ENCODE assay signal across 8 cellular contexts in genomic region chr4:74228691-74229640, GRCh38.
DNase-seq lines count a peak whose midpoint lies in the region; ATAC-seq and TF ChIP-seq lines count a peak whose summit lies in the region.

No MANE protein-coding gene starts in this region.

- H3K36me3 ChIP-seq in SJSA1 (no peaks in the 10 kb centered on the region), heart left ventricle (peaks cover 0 to 6% (median 0%) of the 10 kb centered on the region in 9 donors), sigmoid colon (no peaks in the 10 kb centered on the region)

- ATAC-seq in GM21360 (IDR thresholded peaks at IDR 0.05; ENCODE audit: unreplicated experiment) (peak; percentile 86), heart left ventricle (peak; percentile 51 to 77 (median 68))

- H3K27ac ChIP-seq in SJSA1, result peak overlapping the region; percentile 22; the same call in 1 of the 2 replicates
- no peak overlapping the region for H3K27ac ChIP-seq in heart left ventricle
- H3K27ac ChIP-seq in sigmoid colon, result no peak overlapping the region

- DNase-seq in Daoy (ENCODE audit: low read depth) (peak; percentile 59), HPDE6-E6E7 (ENCODE audit: extremely low spot score) (peak; percentile 25), SJSA1 (ENCODE audit: low read depth in 1 of 2, low spot score in 2 of 2) (peak; percentile 58 to 80), heart left ventricle (peak; percentile 41 to 69 (median 62)), sigmoid colon (peak; percentile 71), 8988T (no peak)
- DNase-seq in activated effector memory CD4-positive, alpha-beta T cell treated with anti-CD3 and anti-CD28 coated beads, Interleukin-2, amount 50 U/mL, for 16 hours, result peak; percentile 87

- no peak overlapping the region for H3K4me3 ChIP-seq in SJSA1
- no peak overlapping the region for H3K4me3 ChIP-seq in heart left ventricle
- no peak overlapping the region for H3K4me3 ChIP-seq in sigmoid colon

- H3K9me3 ChIP-seq in SJSA1 (replicated peaks), result no peaks in the 10 kb centered on the region
- no peaks in the 10 kb centered on the region for H3K9me3 ChIP-seq in heart left ventricle
- H3K9me3 ChIP-seq in sigmoid colon, result no peaks in the 10 kb centered on the region

- intact Hi-C loops in heart left ventricle (cut with DNase I) (loop anchor here in 7 of 10 donors (1.0 to 10.0 kb wide), 4 partner anchors 82 to 446 kb away; no protein-coding TSS in a partner anchor), sigmoid colon (cut with DNase I) (no loop called here)

- no peaks in the 10 kb centered on the region for H3K27me3 ChIP-seq in SJSA1 (replicated peaks)
- no peaks in the 10 kb centered on the region for H3K27me3 ChIP-seq in heart left ventricle
- no peaks in the 10 kb centered on the region for H3K27me3 ChIP-seq in sigmoid colon

- TF ChIP-seq CTCF in heart left ventricle (IDR thresholded peaks at IDR 0.05) (peak; percentile 68 to 90 (median 81)), sigmoid colon (IDR thresholded peaks at IDR 0.05) (peak in 3 of 4 experiments; percentile 33 to 49 (median 48))

- no peak for TF ChIP-seq EP300 in sigmoid colon (IDR thresholded peaks at IDR 0.05)

- peaks cover 29% of the 10 kb centered on the region for H3K4me1 ChIP-seq in SJSA1 (replicated peaks)
- peaks cover 0 to 14% (median 4%) of the 10 kb centered on the region in 12 donors for H3K4me1 ChIP-seq in heart left ventricle
- no peaks in the 10 kb centered on the region for H3K4me1 ChIP-seq in sigmoid colon

- TF ChIP-seq POLR2A in heart left ventricle (IDR thresholded peaks at IDR 0.05) (no peak), sigmoid colon (IDR thresholded peaks at IDR 0.05) (no peak)

- 45 to 47% (median 47%) methylated on average over 4 of the region's 4 CpGs for WGBS in heart left ventricle, 4 donors
- WGBS in sigmoid colon, 2 donors, result 43 to 48% methylated on average over 4 of the region's 4 CpGs
